ENCODE assay signal across 1 cellular context in the genomic region with DNA sequence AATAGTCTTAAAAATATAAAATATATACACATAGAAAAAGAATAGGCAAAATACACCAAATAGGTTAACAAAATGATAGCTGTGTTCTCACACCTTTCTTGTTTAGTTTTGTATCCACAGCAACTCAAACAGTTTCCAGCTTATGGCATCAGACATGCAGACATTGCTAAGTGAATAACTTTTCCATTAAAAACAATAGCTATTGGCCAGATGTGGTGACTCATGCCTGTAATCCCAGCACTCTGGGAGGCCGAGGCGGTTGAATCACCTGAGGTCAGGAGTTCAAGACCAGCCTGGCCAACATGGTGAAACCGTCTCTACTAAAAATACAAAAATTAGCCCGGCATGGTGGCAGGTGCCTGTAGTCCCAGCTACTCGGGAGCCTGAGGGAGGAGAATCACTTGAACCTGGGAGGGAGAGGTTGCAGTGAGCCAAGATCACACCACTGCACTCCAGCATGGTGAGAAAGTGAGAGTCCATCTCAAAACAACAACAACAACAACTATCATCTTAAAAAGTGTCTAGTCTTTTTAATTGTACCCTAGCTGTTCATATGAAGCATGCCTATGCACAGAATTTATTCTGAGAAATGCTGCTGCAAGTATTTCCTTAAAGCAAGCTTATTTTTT.
A peak's percentile ranks its signal among the peaks of the same experiment; 100 is the strongest.
TF ChIP-seq lines count a peak whose summit lies in the region.

No MANE protein-coding gene starts in this region.

TF ChIP-seq in IMR-90, 13 proteins besides CTCF, POLR2A, EP300 and RAD21:
- TF ChIP-seq BHLHE40 (IDR thresholded peaks at IDR 0.05; ENCODE audit: low read depth, low read length): peak; percentile 75
- peak; percentile 67; the same call in 1 of the 2 replicates for TF ChIP-seq CEBPB (IDR thresholded peaks at IDR 0.05; ENCODE audit: low read depth, low read length)
- TF ChIP-seq FOS (IDR thresholded peaks at IDR 0.05; ENCODE audit: low read depth, low read length): peak; percentile 74; the same call in 1 of the 2 replicates
TF ChIP-seq in IMR-90: peak in this region for 3; not testable (repeated sequence) for 10.
